8 cellular contexts compared by ENCODE assay signal in genomic region chr1:109640285-109640865, GRCh38. TPM values are rescaled to one million over a fixed set of nuclear protein-coding genes. Genes with fewer than 3 reads are reported as not detected.
DNase-seq lines count a peak whose midpoint lies in the region; ATAC-seq and TF ChIP-seq lines count a peak whose summit lies in the region.

No MANE protein-coding gene starts in this region.

- no peaks in the 10 kb centered on the region for H3K9me3 ChIP-seq in lower lobe of right lung

- H3K4me1 ChIP-seq in lower lobe of right lung, result peaks cover 13% of the 10 kb centered on the region

- no peaks in the 10 kb centered on the region for H3K27me3 ChIP-seq in lower lobe of right lung (ENCODE audit: low read depth)

- H3K27ac ChIP-seq in lower lobe of right lung, result no peak overlapping the region

- no peak overlapping the region for H3K4me3 ChIP-seq in lower lobe of right lung

- DNase-seq in GM03348 (ENCODE audit: low spot score), result peak; percentile 81
- DNase-seq in NCI-H345 treated with DMSO at 0.1 percent for 48 hours (lab: John Stamatoyannopoulos, UW; ENCODE audit: unreplicated experiment), result peak; percentile 28
- peak; percentile 92 to 94 for DNase-seq in activated CD4-positive, alpha-beta T cell treated with anti-CD3 and anti-CD28 coated beads for 24 hours (ENCODE audit: low read depth in 2 of 2)
- peak; percentile 76 for DNase-seq in cerebellum (ENCODE audit: low spot score)
- peak; percentile 89 for DNase-seq in lower lobe of right lung
- peak; percentile 73 for DNase-seq in stimulated activated CD8-positive, alpha-beta memory T cell treated with anti-CD3 and anti-CD28 coated beads, Interleukin-12 subunit alpha, Interleukin-12 subunit beta, amount 100 ng/mL, for 24 hours (ENCODE audit: extremely low read depth)

- peak; percentile 47 for ATAC-seq in HG02610 (IDR thresholded peaks at IDR 0.05; ENCODE audit: unreplicated experiment)
- peak; percentile 84 to 86 for ATAC-seq in lower lobe of right lung
- no peak for ATAC-seq in HG03025 (IDR thresholded peaks at IDR 0.05; ENCODE audit: low FRiP score, unreplicated experiment)

- intact Hi-C loops in lower lobe of right lung (cut with DNase I), result no loop called here

- TF ChIP-seq CTCF in lower lobe of right lung (IDR thresholded peaks at IDR 0.05), result peak; percentile 98

- H3K36me3 ChIP-seq in lower lobe of right lung, result no peaks in the 10 kb centered on the region

RNA-seq across cellular contexts. Expression of gene GSTM4, which starts 15.5 kb away (rescaled TPM):
- 7.0 TPM for total RNA-seq in cerebellum
- 15.7 TPM for total RNA-seq in lower lobe of right lung

RNA-seq across cellular contexts. Expression of gene AMPD2, which starts 20.7 kb away (rescaled TPM):
- total RNA-seq in cerebellum, result 35.3 TPM
- 55.9 TPM for total RNA-seq in lower lobe of right lung

RNA-seq across cellular contexts. Expression of gene GNAT2, which starts 21.0 kb away (rescaled TPM):
- total RNA-seq in cerebellum (not detected), lower lobe of right lung (not detected)

RNA-seq across cellular contexts. Expression of gene GSTM2, which starts 27.5 kb away (rescaled TPM):
- total RNA-seq in cerebellum (23.3 TPM), lower lobe of right lung (35.7 TPM)

RNA-seq across cellular contexts. Expression of gene GSTM1, which starts 47.2 kb away (rescaled TPM):
- 5.1 TPM for total RNA-seq in cerebellum
- not detected for total RNA-seq in lower lobe of right lung

Comparison
In these comparisons a context has a peak if more than half of its experiments do, and no peak if none do; other contexts are left out.
1. DNase-seq: peak in every context shown above with its lines; median percentile 93 in activated CD4-positive, alpha-beta T cell treated with anti-CD3 and anti-CD28 coated beads for 24 hours; 89 in lower lobe of right lung; 81 in GM03348; 76 in cerebellum; 73 in stimulated activated CD8-positive, alpha-beta memory T cell treated with anti-CD3 and anti-CD28 coated beads, Interleukin-12 subunit alpha, Interleukin-12 subunit beta, amount 100 ng/mL, for 24 hours; 28 in NCI-H345 treated with DMSO at 0.1 percent for 48 hours.